10 cellular contexts compared by ENCODE assay signal in genomic region chr12:125152463-125152862, GRCh38.
"Had no signal": no experiment of that assay in that cellular context is flagged by ENCODE, and none has a peak within 500 bp of the region (broad histone marks: within the 10 kb centered on the region; RNA-seq: fewer than 3 reads in every experiment).

No MANE protein-coding gene starts in this region.

- H3K4me3 Mint-ChIP-seq: HFFc6 had no signal

- ATAC-seq: HCT116, K562 had no signal

- H3K4me3 ChIP-seq: GM23248, HAP-1, K562 had no signal

- FAIRE-seq: K562 had no signal

- H3K27ac Mint-ChIP-seq: HFFc6 had no signal

- H3K4me1 ChIP-seq: HAP-1 had no signal

- DNase-seq: GM23248, GOT3, H7, HFFc6, IMR-90, KG1 had no signal

- H3K27ac ChIP-seq: GM23248, HL-60 had no signal

- H3K9me3 ChIP-seq: HAP-1 had no signal
